ENCODE assay signal across 11 cellular contexts in the genomic region with DNA sequence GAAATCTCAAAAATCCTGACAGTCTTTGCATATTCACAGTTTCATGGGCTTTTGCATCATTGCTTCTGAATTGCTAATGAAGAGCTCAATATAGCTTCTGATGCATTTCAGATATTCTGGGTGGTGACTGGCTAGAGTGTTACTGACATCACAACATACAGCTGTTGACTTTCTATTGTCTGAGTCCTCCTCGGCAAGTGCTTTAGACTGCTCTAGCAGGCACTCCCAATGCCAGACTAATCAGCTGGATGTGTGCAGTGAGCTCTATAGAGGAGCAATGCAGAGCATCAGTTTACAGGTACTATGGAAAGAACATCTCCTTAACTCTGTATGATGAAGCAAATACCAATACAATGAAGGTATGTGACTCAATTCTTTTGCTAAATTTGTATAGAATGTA. TPM values are rescaled to one million over a fixed set of nuclear protein-coding genes. Genes with fewer than 3 reads are reported as not detected.
A peak's percentile ranks its signal among the peaks of the same experiment; 100 is the strongest.
DNase-seq lines count a peak whose midpoint lies in the region; ATAC-seq and TF ChIP-seq lines count a peak whose summit lies in the region.
"Had no signal": no experiment of that assay in that cellular context is flagged by ENCODE, and none has a peak within 500 bp of the region (broad histone marks: within the 10 kb centered on the region; RNA-seq: fewer than 3 reads in every experiment).

No MANE protein-coding gene starts in this region.

- WGBS in IMR-90 (ENCODE audit: extremely low coverage in 2 of 2, insufficient read length in 1 of 2), 2 experiments: no CpG with 5 or more reads among the region's 1 CpG
- 45 to 82% (median 60%) methylated on average over 1 of the region's 1 CpG for WGBS in heart left ventricle, 4 donors

- TF ChIP-seq CTCF in IMR-90 (conservative IDR thresholded peaks at IDR 0.05; ENCODE audit: low read depth, low read length): no peak
- TF ChIP-seq CTCF in heart left ventricle (IDR thresholded peaks at IDR 0.05): no peak

- CTCF ChIA-PET in IMR-90 (lab: Yijun Ruan, JAX): interaction anchor here (0.7 to 1.5 kb wide), 6 partner anchors 9 to 146 kb away, joined by 3 to 7 read pairs (median 4); partner anchors contain the start of genes R3HDM1 and ZRANB3

- DNase-seq in IMR-90 (peak; percentile 6), iris pigment epithelial cell (ENCODE audit: low read depth) (peak; percentile 5), heart left ventricle (no peak)
- no peak for DNase-seq in activated T-cell treated with anti-CD3 and anti-CD28 coated beads, Interleukin-2, amount 50 U/mL, for 24 hours
- no peak for DNase-seq in stimulated activated CD4-positive, alpha-beta T cell treated with anti-CD3 and anti-CD28 coated beads, Interleukin-4, amount 100 ng/mL, for 4 hours
- DNase-seq: stimulated activated CD4-positive, alpha-beta T cell treated with anti-CD3 and anti-CD28 coated beads, Interleukin-4, amount 100 ng/mL, for 24 hours had no signal

- H4K20me1 ChIP-seq in IMR-90 (ENCODE audit: insufficient read depth, low read length): no peaks in the 10 kb centered on the region; the same call in 1 of the 2 replicates

- dilution Hi-C loops in IMR-90 (cut with HindIII; ENCODE audit: low sequenced_read_pairs, unreplicated experiment): no loop called here

- no peak overlapping the region for H3K9ac ChIP-seq in IMR-90 (ENCODE audit: low read depth, low read length)
- H3K9ac ChIP-seq: parathyroid adenoma had no signal

- H3K4me1 ChIP-seq in IMR-90 (ENCODE audit: control insufficient read depth, insufficient read depth, low read length): peaks cover 3% of the 10 kb centered on the region
- peaks cover 0 to 6% (median 0%) of the 10 kb centered on the region in 12 donors for H3K4me1 ChIP-seq in heart left ventricle
- H3K4me1 ChIP-seq: parathyroid adenoma had no signal

- no peak overlapping the region for H4K5ac ChIP-seq in IMR-90 (ENCODE audit: low read depth, low read length)

- H3K4me3 ChIP-seq in IMR-90 (ENCODE audit: insufficient read depth, low read depth, low read length): no peak overlapping the region
- no peak overlapping the region for H3K4me3 ChIP-seq in heart left ventricle

- H3K56ac ChIP-seq in IMR-90 (ENCODE audit: extremely low read depth, insufficient read depth, low read length): no peak overlapping the region

- H3K18ac ChIP-seq in IMR-90 (ENCODE audit: low read depth, low read length): no peak overlapping the region

- no peaks in the 10 kb centered on the region for H3K36me3 ChIP-seq in IMR-90 (ENCODE audit: control insufficient read depth, insufficient read depth, low read length)
- H3K36me3 ChIP-seq in heart left ventricle: no peaks in the 10 kb centered on the region

- BruUV-seq in IMR-90 (replicated peaks; lab: Mats Ljungman, UMichigan): no TSS peak

- H3K9me3 Mint-ChIP-seq in activated T-cell treated with anti-CD3 and anti-CD28 coated beads, Interleukin-2, amount 50 U/mL, for 24 hours: no peaks in the 10 kb centered on the region
- H3K9me3 Mint-ChIP-seq: T-helper 2 cell treated with Interferon-gamma antibody and Interleukin-4, amounts not matched to agents 5 μg/mL and 100 μg/mL, for 36 hours had no signal

- H4K91ac ChIP-seq in IMR-90 (ENCODE audit: insufficient read depth, low read depth, low read length): no peak overlapping the region

- no peak overlapping the region for H3K23ac ChIP-seq in IMR-90 (ENCODE audit: low read depth, low read length)

- H3K79me1 ChIP-seq in IMR-90 (ENCODE audit: low read depth in 1 of 2, low read length in 2 of 2): peaks cover 7 to 15% of the 10 kb centered on the region in 2 experiments; a peak in 3 of 4 replicates

- H3K27ac ChIP-seq in IMR-90 (ENCODE audit: insufficient read depth, low read length): no peak overlapping the region
- no peak overlapping the region for H3K27ac ChIP-seq in heart left ventricle
- H3K27ac ChIP-seq: parathyroid adenoma had no signal

- H2AK5ac ChIP-seq in IMR-90 (ENCODE audit: low read depth, low read length): no peak overlapping the region

- H2BK5ac ChIP-seq in IMR-90 (ENCODE audit: low read depth, low read length, poor library complexity, severe bottlenecking): no peak overlapping the region

- H3K36me3 Mint-ChIP-seq in activated T-cell treated with anti-CD3 and anti-CD28 coated beads, Interleukin-2, amount 50 U/mL, for 24 hours (ENCODE audit: low read depth): no peaks in the 10 kb centered on the region

- 0 out of 2 replicates have a peak, but pooled peaks cover 3% of the 10 kb centered on the region for H3K9me1 ChIP-seq in IMR-90 (ENCODE audit: insufficient read depth, low read length)

- H3K4ac ChIP-seq in IMR-90 (ENCODE audit: low read depth, low read length): no peak overlapping the region

- no peak overlapping the region for H3K27ac Mint-ChIP-seq in activated T-cell treated with anti-CD3 and anti-CD28 coated beads, Interleukin-2, amount 50 U/mL, for 24 hours
- H3K27ac Mint-ChIP-seq: T-helper 2 cell treated with Interferon-gamma antibody and Interleukin-4, amounts not matched to agents 5 μg/mL and 100 μg/mL, for 36 hours had no signal

- no peak overlapping the region for H2BK15ac ChIP-seq in IMR-90 (ENCODE audit: low read depth, low read length)

- H3K14ac ChIP-seq in IMR-90 (replicated peaks; ENCODE audit: low read depth, low read length): no peak overlapping the region

- peaks cover 46% of the 10 kb centered on the region for H3K4me1 Mint-ChIP-seq in activated T-cell treated with anti-CD3 and anti-CD28 coated beads, Interleukin-2, amount 50 U/mL, for 24 hours (ENCODE audit: low read depth)

- no peak overlapping the region for H2BK20ac ChIP-seq in IMR-90 (ENCODE audit: low read depth, low read length)

- peak; percentile 89 for ATAC-seq in GM18867 (IDR thresholded peaks at IDR 0.05; ENCODE audit: unreplicated experiment)
- peak; percentile 59 for ATAC-seq in GM21737 (IDR thresholded peaks at IDR 0.05; ENCODE audit: unreplicated experiment)
- ATAC-seq in IMR-90 (ENCODE audit: low read depth): peak; percentile 48
- ATAC-seq in HG03378 (IDR thresholded peaks at IDR 0.05; ENCODE audit: unreplicated experiment): no peak
- ATAC-seq in heart left ventricle: no peak

- no peaks in the 10 kb centered on the region for H3K9me3 ChIP-seq in IMR-90 (ENCODE audit: control insufficient read depth, insufficient read depth, low read length)
- H3K9me3 ChIP-seq in heart left ventricle: peaks cover 0 to 3% (median 0%) of the 10 kb centered on the region in 12 donors

- TF ChIP-seq POLR2A in IMR-90 (IDR thresholded peaks at IDR 0.05; ENCODE audit: low read depth, low read length): no peak
- TF ChIP-seq POLR2A in heart left ventricle (IDR thresholded peaks at IDR 0.05): no peak

- H2BK120ac ChIP-seq in IMR-90 (ENCODE audit: low read depth, low read length): no peak overlapping the region

- intact Hi-C loops in IMR-90 (cut with micrococcal nuclease) (loop anchor here (5.0 kb wide), 1 partner anchor 584 kb away; no protein-coding TSS in a partner anchor), heart left ventricle (cut with DNase I) (no loop called here)

- no peak for TF ChIP-seq RAD21 in IMR-90 (IDR thresholded peaks at IDR 0.05; ENCODE audit: low read length)

- H3K4me2 ChIP-seq in IMR-90 (ENCODE audit: low read depth, low read length): no peak overlapping the region

- no peak overlapping the region for H4K8ac ChIP-seq in IMR-90 (ENCODE audit: low read depth in 2 of 2, low read length in 2 of 2)

- no peak overlapping the region for H2AFZ ChIP-seq in IMR-90 (replicated peaks; ENCODE audit: low read length, poor library complexity)
- H2AFZ ChIP-seq: parathyroid adenoma had no signal

- H3K27me3 ChIP-seq in IMR-90 (ENCODE audit: control insufficient read depth, insufficient read depth, low read length): no peaks in the 10 kb centered on the region
- H3K27me3 ChIP-seq in heart left ventricle: no peaks in the 10 kb centered on the region

- in situ Hi-C loops in IMR-90 (cut with MboI; ENCODE audit: low sequenced_read_pairs): no loop called here

- H3K27me3 Mint-ChIP-seq in activated T-cell treated with anti-CD3 and anti-CD28 coated beads, Interleukin-2, amount 50 U/mL, for 24 hours: no peaks in the 10 kb centered on the region

- POLR2A ChIA-PET in IMR-90 (lab: Charles Lee; ENCODE audit: unreplicated experiment): no interaction called here

- H2AK9ac ChIP-seq in IMR-90 (replicated peaks; ENCODE audit: low read depth, low read length, poor library complexity): no peak overlapping the region

- no peak overlapping the region for H3K4me3 Mint-ChIP-seq in activated T-cell treated with anti-CD3 and anti-CD28 coated beads, Interleukin-2, amount 50 U/mL, for 24 hours
- H3K4me3 Mint-ChIP-seq: T-helper 2 cell treated with Interferon-gamma antibody and Interleukin-4, amounts not matched to agents 5 μg/mL and 100 μg/mL, for 36 hours had no signal

TF ChIP-seq in IMR-90, 13 proteins besides CTCF, POLR2A, EP300 and RAD21 (continues in another document):
- TF ChIP-seq CHD1 (IDR thresholded peaks at IDR 0.05; ENCODE audit: low read depth, low read length): no peak
- TF ChIP-seq NFE2L2 (IDR thresholded peaks at IDR 0.05; ENCODE audit: low read depth, low read length): no peak
- TF ChIP-seq FOS (IDR thresholded peaks at IDR 0.05; ENCODE audit: low read depth, low read length): no peak
- no peak for TF ChIP-seq ELK1 (IDR thresholded peaks at IDR 0.05; ENCODE audit: borderline replicate concordance, low read depth, low read length)
- TF ChIP-seq RCOR1 (IDR thresholded peaks at IDR 0.05; ENCODE audit: insufficient replicate concordance, low read length): no peak
- TF ChIP-seq MXI1 (IDR thresholded peaks at IDR 0.05; ENCODE audit: borderline replicate concordance, low read depth, low read length): no peak

RNA-seq across cellular contexts. Expression of gene R3HDM1, which starts 54.9 kb away (rescaled TPM):
- total RNA-seq in IMR-90 (2012; rRNA removed) (5.9 and 7.8 TPM in 2 replicates), heart left ventricle (10 to 100 TPM; 11.3 to 24.3 (median 18.5) TPM)
- polyA plus RNA-seq in IMR-90 (2012; rRNA removed) (38.0 and 38.1 TPM in 2 replicates), heart left ventricle (1 to 10 TPM; 5.7 to 9.4 TPM)
- 14.4 and 19.0 TPM in 2 replicates for polyA plus RNA-seq in IMR-90 (2012; cell fraction: cytosol; rRNA removed)
- polyA plus RNA-seq in IMR-90 (2012; cell fraction: nucleus; rRNA removed; ENCODE audit: low replicate concordance): 23.3 and 48.3 TPM in 2 replicates

RNA-seq across cellular contexts. Expression of gene ZRANB3, which starts 55.1 kb away (rescaled TPM):
- total RNA-seq in IMR-90 (2012; rRNA removed): 8.1 and 9.3 TPM in 2 replicates
- polyA plus RNA-seq in IMR-90 (2012; rRNA removed): 2.5 and 3.4 TPM in 2 replicates
- 0.70 and 0.93 TPM in 2 replicates for polyA plus RNA-seq in IMR-90 (2012; cell fraction: cytosol; rRNA removed)
- 0.28 and 1.8 TPM in 2 replicates for polyA plus RNA-seq in IMR-90 (2012; cell fraction: nucleus; rRNA removed; ENCODE audit: low replicate concordance)
- total RNA-seq in heart left ventricle: 1 to 10 TPM; 1.2 to 4.1 (median 1.5) TPM
- 1 to 10 TPM in 1 of 2 donors, under 1 TPM in 1; 0.69 to 1.7 TPM for polyA plus RNA-seq in heart left ventricle

Comparison
In these comparisons a context has a peak if more than half of its experiments do, and no peak if none do; other contexts are left out.
1. ATAC-seq: peak in GM18867 (single experiment), GM21737 (single experiment) and IMR-90 (single experiment); none in HG03378 (single experiment) and heart left ventricle (0 of 4).
2. DNase-seq: peak in IMR-90 (single experiment) and iris pigment epithelial cell (single experiment); none in activated T-cell treated with anti-CD3 and anti-CD28 coated beads, Interleukin-2, amount 50 U/mL, for 24 hours (single experiment), stimulated activated CD4-positive, alpha-beta T cell treated with anti-CD3 and anti-CD28 coated beads, Interleukin-4, amount 100 ng/mL, for 4 hours (0 of 2) and heart left ventricle (0 of 5).